In the genomic region with DNA sequence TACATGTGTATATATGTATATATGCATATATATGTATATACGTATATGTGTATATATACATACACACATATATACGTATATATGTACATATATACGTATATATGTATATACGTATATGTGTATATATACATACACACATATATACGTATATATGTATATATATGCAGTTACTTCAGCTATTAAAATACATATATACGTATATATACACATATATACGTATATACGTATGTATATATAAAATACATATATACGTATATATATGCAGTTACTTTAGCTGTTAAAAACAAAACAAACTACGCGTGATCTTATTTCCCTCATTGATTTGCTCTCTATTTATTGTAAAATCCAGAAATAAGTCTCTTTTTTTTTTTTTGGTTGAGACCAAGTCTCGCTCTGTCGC, we compare ENCODE assay signal across 1 cellular context.
A peak's percentile ranks its signal among the peaks of the same experiment; 100 is the strongest.
TF ChIP-seq lines count a peak whose summit lies in the region.

No MANE protein-coding gene starts in this region.

TF ChIP-seq in K562, 482 proteins besides CTCF, POLR2A, EP300 and RAD21 (continued from another document and continues in another):
- TF ChIP-seq, protein P1, sequence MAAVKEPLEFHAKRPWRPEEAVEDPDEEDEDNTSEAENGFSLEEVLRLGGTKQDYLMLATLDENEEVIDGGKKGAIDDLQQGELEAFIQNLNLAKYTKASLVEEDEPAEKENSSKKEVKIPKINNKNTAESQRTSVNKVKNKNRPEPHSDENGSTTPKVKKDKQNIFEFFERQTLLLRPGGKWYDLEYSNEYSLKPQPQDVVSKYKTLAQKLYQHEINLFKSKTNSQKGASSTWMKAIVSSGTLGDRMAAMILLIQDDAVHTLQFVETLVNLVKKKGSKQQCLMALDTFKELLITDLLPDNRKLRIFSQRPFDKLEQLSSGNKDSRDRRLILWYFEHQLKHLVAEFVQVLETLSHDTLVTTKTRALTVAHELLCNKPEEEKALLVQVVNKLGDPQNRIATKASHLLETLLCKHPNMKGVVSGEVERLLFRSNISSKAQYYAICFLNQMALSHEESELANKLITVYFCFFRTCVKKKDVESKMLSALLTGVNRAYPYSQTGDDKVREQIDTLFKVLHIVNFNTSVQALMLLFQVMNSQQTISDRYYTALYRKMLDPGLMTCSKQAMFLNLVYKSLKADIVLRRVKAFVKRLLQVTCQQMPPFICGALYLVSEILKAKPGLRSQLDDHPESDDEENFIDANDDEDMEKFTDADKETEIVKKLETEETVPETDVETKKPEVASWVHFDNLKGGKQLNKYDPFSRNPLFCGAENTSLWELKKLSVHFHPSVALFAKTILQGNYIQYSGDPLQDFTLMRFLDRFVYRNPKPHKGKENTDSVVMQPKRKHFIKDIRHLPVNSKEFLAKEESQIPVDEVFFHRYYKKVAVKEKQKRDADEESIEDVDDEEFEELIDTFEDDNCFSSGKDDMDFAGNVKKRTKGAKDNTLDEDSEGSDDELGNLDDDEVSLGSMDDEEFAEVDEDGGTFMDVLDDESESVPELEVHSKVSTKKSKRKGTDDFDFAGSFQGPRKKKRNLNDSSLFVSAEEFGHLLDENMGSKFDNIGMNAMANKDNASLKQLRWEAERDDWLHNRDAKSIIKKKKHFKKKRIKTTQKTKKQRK (IDR thresholded peaks at IDR 0.05; ENCODE audit: borderline replicate concordance, low read depth, low read length) = no peak
- TF ChIP-seq ASH1L (IDR thresholded peaks at IDR 0.05; ENCODE audit: borderline replicate concordance, low read depth, partially characterized antibody) (no peak), GTF2F1 (IDR thresholded peaks at IDR 0.05; ENCODE audit: low read depth, low read length) (no peak), HMGN3 (IDR thresholded peaks at IDR 0.05; ENCODE audit: borderline replicate concordance, extremely low read depth, insufficient read length, low read depth, low read length) (no peak), ZNF239 (CRISPR knock-in tag; IDR thresholded peaks at IDR 0.05) (no peak), MCM7 (IDR thresholded peaks at IDR 0.05) (no peak), POLR2AphosphoS2 (IDR thresholded peaks at IDR 0.05; ENCODE audit: low read length) (no peak), ZNF41 (CRISPR knock-in tag; conservative IDR thresholded peaks at IDR 0.05) (no peak), MIER1 (IDR thresholded peaks at IDR 0.05; ENCODE audit: low read depth) (no peak), NR2C1 (IDR thresholded peaks at IDR 0.05) (no peak), NR2C1 (tag; IDR thresholded peaks at IDR 0.05) (no peak), LCOR (CRISPR knock-in tag; IDR thresholded peaks at IDR 0.05) (no peak), FOXK1 (CRISPR knock-in tag; IDR thresholded peaks at IDR 0.05; ENCODE audit: borderline replicate concordance) (no peak), SMARCE1 (IDR thresholded peaks at IDR 0.05) (no peak), EGR1 (conservative IDR thresholded peaks at IDR 0.05) (no peak), BCL6 (CRISPR knock-in tag; IDR thresholded peaks at IDR 0.05) (no peak), BRF1 (IDR thresholded peaks at IDR 0.05; ENCODE audit: borderline replicate concordance, extremely low read depth, insufficient read length) (no peak), TFAM (CRISPR knock-in tag; conservative IDR thresholded peaks at IDR 0.05) (no peak), PTBP1 (IDR thresholded peaks at IDR 0.05; ENCODE audit: low read depth, low read length) (no peak), TEAD4 (IDR thresholded peaks at IDR 0.05; ENCODE audit: low read length) (no peak), TEAD4 (CRISPR knock-in tag; IDR thresholded peaks at IDR 0.05; ENCODE audit: borderline replicate concordance) (no peak), NR4A1 (CRISPR knock-in tag; IDR thresholded peaks at IDR 0.05) (no peak), NR4A1 (tag; IDR thresholded peaks at IDR 0.05) (no peak), NONO (IDR thresholded peaks at IDR 0.05; ENCODE audit: low read depth in 2 of 2, low read length in 1 of 2) (no peak), TOE1 (IDR thresholded peaks at IDR 0.05; ENCODE audit: borderline replicate concordance) (no peak), TOE1 (CRISPR knock-in tag; IDR thresholded peaks at IDR 0.05; ENCODE audit: borderline replicate concordance, low read depth) (no peak), KLF1 (tag; IDR thresholded peaks at IDR 0.05) (no peak), ZNF785 (CRISPR knock-in tag; IDR thresholded peaks at IDR 0.05) (0 out of 2 replicates have a peak, but pooled peaks have one; percentile 55), ZNF584 (CRISPR knock-in tag; IDR thresholded peaks at IDR 0.05; ENCODE audit: low read depth) (no peak), ZNF232 (CRISPR knock-in tag; IDR thresholded peaks at IDR 0.05) (no peak), CBX3 (IDR thresholded peaks at IDR 0.05; ENCODE audit: borderline replicate concordance in 1 of 2, low read length in 2 of 2) (no peak)
- TF ChIP-seq, protein P2, sequence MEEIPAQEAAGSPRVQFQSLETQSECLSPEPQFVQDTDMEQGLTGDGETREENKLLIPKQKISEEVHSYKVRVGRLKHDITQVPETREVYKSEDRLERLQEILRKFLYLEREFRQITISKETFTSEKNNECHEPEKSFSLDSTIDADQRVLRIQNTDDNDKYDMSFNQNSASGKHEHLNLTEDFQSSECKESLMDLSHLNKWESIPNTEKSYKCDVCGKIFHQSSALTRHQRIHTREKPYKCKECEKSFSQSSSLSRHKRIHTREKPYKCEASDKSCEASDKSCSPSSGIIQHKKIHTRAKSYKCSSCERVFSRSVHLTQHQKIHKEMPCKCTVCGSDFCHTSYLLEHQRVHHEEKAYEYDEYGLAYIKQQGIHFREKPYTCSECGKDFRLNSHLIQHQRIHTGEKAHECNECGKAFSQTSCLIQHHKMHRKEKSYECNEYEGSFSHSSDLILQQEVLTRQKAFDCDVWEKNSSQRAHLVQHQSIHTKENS (CRISPR knock-in tag; IDR thresholded peaks at IDR 0.05) = no peak
- TF ChIP-seq, protein P3, sequence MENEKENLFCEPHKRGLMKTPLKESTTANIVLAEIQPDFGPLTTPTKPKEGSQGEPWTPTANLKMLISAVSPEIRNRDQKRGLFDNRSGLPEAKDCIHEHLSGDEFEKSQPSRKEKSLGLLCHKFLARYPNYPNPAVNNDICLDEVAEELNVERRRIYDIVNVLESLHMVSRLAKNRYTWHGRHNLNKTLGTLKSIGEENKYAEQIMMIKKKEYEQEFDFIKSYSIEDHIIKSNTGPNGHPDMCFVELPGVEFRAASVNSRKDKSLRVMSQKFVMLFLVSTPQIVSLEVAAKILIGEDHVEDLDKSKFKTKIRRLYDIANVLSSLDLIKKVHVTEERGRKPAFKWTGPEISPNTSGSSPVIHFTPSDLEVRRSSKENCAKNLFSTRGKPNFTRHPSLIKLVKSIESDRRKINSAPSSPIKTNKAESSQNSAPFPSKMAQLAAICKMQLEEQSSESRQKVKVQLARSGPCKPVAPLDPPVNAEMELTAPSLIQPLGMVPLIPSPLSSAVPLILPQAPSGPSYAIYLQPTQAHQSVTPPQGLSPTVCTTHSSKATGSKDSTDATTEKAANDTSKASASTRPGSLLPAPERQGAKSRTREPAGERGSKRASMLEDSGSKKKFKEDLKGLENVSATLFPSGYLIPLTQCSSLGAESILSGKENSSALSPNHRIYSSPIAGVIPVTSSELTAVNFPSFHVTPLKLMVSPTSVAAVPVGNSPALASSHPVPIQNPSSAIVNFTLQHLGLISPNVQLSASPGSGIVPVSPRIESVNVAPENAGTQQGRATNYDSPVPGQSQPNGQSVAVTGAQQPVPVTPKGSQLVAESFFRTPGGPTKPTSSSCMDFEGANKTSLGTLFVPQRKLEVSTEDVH (IDR thresholded peaks at IDR 0.05; ENCODE audit: low read depth, partially characterized antibody) = no peak
- TF ChIP-seq, protein P4, sequence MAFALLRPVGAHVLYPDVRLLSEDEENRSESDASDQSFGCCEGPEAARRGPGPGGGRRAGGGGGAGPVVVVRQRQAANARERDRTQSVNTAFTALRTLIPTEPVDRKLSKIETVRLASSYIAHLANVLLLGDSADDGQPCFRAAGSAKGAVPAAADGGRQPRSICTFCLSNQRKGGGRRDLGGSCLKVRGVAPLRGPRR (CRISPR knock-in tag; IDR thresholded peaks at IDR 0.05) = peak; percentile 92
- TF ChIP-seq, protein P5, sequence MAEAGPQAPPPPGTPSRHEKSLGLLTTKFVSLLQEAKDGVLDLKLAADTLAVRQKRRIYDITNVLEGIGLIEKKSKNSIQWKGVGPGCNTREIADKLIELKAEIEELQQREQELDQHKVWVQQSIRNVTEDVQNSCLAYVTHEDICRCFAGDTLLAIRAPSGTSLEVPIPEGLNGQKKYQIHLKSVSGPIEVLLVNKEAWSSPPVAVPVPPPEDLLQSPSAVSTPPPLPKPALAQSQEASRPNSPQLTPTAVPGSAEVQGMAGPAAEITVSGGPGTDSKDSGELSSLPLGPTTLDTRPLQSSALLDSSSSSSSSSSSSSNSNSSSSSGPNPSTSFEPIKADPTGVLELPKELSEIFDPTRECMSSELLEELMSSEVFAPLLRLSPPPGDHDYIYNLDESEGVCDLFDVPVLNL (CRISPR knock-in tag; IDR thresholded peaks at IDR 0.05; ENCODE audit: low read depth) = no peak
- TF ChIP-seq, protein P6, sequence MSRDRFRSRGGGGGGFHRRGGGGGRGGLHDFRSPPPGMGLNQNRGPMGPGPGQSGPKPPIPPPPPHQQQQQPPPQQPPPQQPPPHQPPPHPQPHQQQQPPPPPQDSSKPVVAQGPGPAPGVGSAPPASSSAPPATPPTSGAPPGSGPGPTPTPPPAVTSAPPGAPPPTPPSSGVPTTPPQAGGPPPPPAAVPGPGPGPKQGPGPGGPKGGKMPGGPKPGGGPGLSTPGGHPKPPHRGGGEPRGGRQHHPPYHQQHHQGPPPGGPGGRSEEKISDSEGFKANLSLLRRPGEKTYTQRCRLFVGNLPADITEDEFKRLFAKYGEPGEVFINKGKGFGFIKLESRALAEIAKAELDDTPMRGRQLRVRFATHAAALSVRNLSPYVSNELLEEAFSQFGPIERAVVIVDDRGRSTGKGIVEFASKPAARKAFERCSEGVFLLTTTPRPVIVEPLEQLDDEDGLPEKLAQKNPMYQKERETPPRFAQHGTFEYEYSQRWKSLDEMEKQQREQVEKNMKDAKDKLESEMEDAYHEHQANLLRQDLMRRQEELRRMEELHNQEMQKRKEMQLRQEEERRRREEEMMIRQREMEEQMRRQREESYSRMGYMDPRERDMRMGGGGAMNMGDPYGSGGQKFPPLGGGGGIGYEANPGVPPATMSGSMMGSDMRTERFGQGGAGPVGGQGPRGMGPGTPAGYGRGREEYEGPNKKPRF (IDR thresholded peaks at IDR 0.05; ENCODE audit: low read depth, low read length) = no peak
- TF ChIP-seq, protein P7, sequence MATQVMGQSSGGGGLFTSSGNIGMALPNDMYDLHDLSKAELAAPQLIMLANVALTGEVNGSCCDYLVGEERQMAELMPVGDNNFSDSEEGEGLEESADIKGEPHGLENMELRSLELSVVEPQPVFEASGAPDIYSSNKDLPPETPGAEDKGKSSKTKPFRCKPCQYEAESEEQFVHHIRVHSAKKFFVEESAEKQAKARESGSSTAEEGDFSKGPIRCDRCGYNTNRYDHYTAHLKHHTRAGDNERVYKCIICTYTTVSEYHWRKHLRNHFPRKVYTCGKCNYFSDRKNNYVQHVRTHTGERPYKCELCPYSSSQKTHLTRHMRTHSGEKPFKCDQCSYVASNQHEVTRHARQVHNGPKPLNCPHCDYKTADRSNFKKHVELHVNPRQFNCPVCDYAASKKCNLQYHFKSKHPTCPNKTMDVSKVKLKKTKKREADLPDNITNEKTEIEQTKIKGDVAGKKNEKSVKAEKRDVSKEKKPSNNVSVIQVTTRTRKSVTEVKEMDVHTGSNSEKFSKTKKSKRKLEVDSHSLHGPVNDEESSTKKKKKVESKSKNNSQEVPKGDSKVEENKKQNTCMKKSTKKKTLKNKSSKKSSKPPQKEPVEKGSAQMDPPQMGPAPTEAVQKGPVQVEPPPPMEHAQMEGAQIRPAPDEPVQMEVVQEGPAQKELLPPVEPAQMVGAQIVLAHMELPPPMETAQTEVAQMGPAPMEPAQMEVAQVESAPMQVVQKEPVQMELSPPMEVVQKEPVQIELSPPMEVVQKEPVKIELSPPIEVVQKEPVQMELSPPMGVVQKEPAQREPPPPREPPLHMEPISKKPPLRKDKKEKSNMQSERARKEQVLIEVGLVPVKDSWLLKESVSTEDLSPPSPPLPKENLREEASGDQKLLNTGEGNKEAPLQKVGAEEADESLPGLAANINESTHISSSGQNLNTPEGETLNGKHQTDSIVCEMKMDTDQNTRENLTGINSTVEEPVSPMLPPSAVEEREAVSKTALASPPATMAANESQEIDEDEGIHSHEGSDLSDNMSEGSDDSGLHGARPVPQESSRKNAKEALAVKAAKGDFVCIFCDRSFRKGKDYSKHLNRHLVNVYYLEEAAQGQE (CRISPR knock-in tag; IDR thresholded peaks at IDR 0.05; ENCODE audit: low read depth) = no peak
- TF ChIP-seq, protein P8, sequence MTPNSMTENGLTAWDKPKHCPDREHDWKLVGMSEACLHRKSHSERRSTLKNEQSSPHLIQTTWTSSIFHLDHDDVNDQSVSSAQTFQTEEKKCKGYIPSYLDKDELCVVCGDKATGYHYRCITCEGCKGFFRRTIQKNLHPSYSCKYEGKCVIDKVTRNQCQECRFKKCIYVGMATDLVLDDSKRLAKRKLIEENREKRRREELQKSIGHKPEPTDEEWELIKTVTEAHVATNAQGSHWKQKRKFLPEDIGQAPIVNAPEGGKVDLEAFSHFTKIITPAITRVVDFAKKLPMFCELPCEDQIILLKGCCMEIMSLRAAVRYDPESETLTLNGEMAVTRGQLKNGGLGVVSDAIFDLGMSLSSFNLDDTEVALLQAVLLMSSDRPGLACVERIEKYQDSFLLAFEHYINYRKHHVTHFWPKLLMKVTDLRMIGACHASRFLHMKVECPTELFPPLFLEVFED (CRISPR knock-in tag; conservative IDR thresholded peaks at IDR 0.05) = no peak
- TF ChIP-seq, protein P9, sequence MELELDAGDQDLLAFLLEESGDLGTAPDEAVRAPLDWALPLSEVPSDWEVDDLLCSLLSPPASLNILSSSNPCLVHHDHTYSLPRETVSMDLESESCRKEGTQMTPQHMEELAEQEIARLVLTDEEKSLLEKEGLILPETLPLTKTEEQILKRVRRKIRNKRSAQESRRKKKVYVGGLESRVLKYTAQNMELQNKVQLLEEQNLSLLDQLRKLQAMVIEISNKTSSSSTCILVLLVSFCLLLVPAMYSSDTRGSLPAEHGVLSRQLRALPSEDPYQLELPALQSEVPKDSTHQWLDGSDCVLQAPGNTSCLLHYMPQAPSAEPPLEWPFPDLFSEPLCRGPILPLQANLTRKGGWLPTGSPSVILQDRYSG (tag; conservative IDR thresholded peaks at IDR 0.05; ENCODE audit: low read depth) = no peak
- TF ChIP-seq, protein P10, sequence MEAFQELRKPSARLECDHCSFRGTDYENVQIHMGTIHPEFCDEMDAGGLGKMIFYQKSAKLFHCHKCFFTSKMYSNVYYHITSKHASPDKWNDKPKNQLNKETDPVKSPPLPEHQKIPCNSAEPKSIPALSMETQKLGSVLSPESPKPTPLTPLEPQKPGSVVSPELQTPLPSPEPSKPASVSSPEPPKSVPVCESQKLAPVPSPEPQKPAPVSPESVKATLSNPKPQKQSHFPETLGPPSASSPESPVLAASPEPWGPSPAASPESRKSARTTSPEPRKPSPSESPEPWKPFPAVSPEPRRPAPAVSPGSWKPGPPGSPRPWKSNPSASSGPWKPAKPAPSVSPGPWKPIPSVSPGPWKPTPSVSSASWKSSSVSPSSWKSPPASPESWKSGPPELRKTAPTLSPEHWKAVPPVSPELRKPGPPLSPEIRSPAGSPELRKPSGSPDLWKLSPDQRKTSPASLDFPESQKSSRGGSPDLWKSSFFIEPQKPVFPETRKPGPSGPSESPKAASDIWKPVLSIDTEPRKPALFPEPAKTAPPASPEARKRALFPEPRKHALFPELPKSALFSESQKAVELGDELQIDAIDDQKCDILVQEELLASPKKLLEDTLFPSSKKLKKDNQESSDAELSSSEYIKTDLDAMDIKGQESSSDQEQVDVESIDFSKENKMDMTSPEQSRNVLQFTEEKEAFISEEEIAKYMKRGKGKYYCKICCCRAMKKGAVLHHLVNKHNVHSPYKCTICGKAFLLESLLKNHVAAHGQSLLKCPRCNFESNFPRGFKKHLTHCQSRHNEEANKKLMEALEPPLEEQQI (IDR thresholded peaks at IDR 0.05) = no peak
